11 cellular contexts compared by ENCODE assay signal in the genomic region with DNA sequence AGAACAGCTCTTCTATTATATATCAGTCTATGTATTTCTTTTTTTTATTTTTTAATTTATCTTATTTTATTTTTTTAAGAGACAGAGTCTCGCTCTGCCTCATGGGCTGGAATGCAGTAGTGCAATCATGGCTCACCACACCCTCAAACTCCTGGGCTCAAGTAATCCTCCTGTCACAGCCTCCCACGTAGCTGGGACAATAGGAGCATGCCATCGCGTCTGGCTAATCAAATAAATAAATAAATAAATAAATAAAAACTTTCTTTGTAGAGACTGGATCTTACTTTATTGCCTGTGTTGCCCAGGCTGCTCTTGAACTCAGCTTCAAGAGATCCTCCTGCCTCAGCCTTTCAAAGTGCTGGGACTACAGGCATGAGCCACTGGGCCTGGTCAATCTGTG.
DNase-seq lines count a peak whose midpoint lies in the region; ATAC-seq and TF ChIP-seq lines count a peak whose summit lies in the region.
"Had no signal": no experiment of that assay in that cellular context is flagged by ENCODE, and none has a peak within 500 bp of the region (broad histone marks: within the 10 kb centered on the region; RNA-seq: fewer than 3 reads in every experiment).

No MANE protein-coding gene starts in this region.

- no peaks in the 10 kb centered on the region for H3K9me3 ChIP-seq in adrenal gland (replicated peaks in 1 of 3)
- H3K9me3 ChIP-seq in sigmoid colon = no peaks in the 10 kb centered on the region
- H3K9me3 ChIP-seq: MG63, thoracic aorta had no signal

- DNase-seq in H4 (ENCODE audit: low spot score) (peak; percentile 68), adrenal gland (no peak), Right ventricle myocardium superior (no peak), sigmoid colon (no peak), HPDE6-E6E7 (ENCODE audit: extremely low spot score) (no peak), lower leg skin (ENCODE audit: low spot score in 2 of 2) (no peak)
- no peak for DNase-seq in activated CD4-positive, alpha-beta T cell treated with anti-CD3 and anti-CD28 coated beads, Interleukin-2, amount 50 U/mL, for 1 hour
- DNase-seq: MG63, NCI-H774 had no signal

- 60 to 74% (median 69%) methylated on average over 4 of the region's 4 CpGs for WGBS in adrenal gland, 4 donors
- 79 to 87% methylated on average over 4 of the region's 4 CpGs for WGBS in sigmoid colon, 2 donors
- WGBS in lower leg skin, 2 donors = 61 to 70% methylated on average over 4 of the region's 4 CpGs

- no peak for TF ChIP-seq POLR2A in adrenal gland (IDR thresholded peaks at IDR 0.05)
- no peak for TF ChIP-seq POLR2A in sigmoid colon (IDR thresholded peaks at IDR 0.05)
- no peak for TF ChIP-seq POLR2A in lower leg skin (IDR thresholded peaks at IDR 0.05)

- no peaks in the 10 kb centered on the region for H3K27me3 ChIP-seq in adrenal gland
- H3K27me3 ChIP-seq in sigmoid colon = no peaks in the 10 kb centered on the region
- H3K27me3 ChIP-seq: MG63 had no signal

- TF ChIP-seq EP300 in sigmoid colon (IDR thresholded peaks at IDR 0.05) = no peak

- TF ChIP-seq CTCF in adrenal gland (IDR thresholded peaks at IDR 0.05) (no peak), sigmoid colon (IDR thresholded peaks at IDR 0.05) (no peak), lower leg skin (IDR thresholded peaks at IDR 0.05) (no peak)

- H3K36me3 ChIP-seq in adrenal gland (replicated peaks in 1 of 2) = no peaks in the 10 kb centered on the region
- no peaks in the 10 kb centered on the region for H3K36me3 ChIP-seq in sigmoid colon
- H3K36me3 ChIP-seq: thoracic aorta had no signal

- intact Hi-C loops in adrenal gland (cut with DNase I) (no loop called here), Right ventricle myocardium superior (cut with DNase I) (no loop called here), sigmoid colon (cut with DNase I) (no loop called here), lower leg skin (cut with DNase I; ENCODE audit: low total_unique reads) (no loop called here)

- peak; percentile 14 for ATAC-seq in Right ventricle myocardium superior (ENCODE audit: poor library complexity)
- no peak for ATAC-seq in GM18519 (IDR thresholded peaks at IDR 0.05; ENCODE audit: low FRiP score, unreplicated experiment)

- H3K4me1 ChIP-seq in adrenal gland (replicated peaks in 1 of 2) (peaks cover 62 to 100% of the 10 kb centered on the region in 2 donors), sigmoid colon (peaks cover 0 to 100% (median 99%) of the 10 kb centered on the region in 4 donors)

- peak overlapping the region in 3 of 5 donors; percentile 22 to 84 (median 71) for H3K27ac ChIP-seq in adrenal gland
- H3K27ac ChIP-seq in sigmoid colon = peak overlapping the region; percentile 12 to 69 (median 60)

- no peak overlapping the region for H3K4me3 ChIP-seq in adrenal gland
- H3K4me3 ChIP-seq in sigmoid colon = no peak overlapping the region
- no peak overlapping the region for H3K4me3 ChIP-seq in lower leg skin (ENCODE audit: low read depth, poor library complexity, severe bottlenecking)
- H3K4me3 ChIP-seq: MG63, thoracic aorta had no signal
